Comparison of ENCODE assay signal across 8 cellular contexts in the genomic region with DNA sequence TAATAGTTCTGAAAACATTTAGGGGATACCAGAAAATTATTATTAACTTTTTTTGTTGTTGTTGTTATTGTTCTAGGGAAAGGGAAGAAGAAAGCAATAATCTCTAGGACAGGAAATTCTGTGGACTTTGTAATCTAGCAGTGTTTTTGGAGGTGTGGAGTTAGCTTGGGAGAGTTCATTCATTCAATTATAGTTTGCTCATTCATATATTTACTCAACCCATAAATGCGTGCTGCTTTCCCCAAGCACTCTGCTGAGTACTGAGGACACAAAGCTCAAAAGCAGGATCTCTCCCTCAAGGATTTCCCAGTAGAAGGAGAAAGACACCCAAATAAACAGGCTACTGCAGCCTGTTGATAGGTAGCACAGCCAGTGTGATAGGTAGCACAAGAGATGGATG.
"Had no signal": no experiment of that assay in that cellular context is flagged by ENCODE, and none has a peak within 500 bp of the region (broad histone marks: within the 10 kb centered on the region; RNA-seq: fewer than 3 reads in every experiment).

No MANE protein-coding gene starts in this region.

- H2AFZ ChIP-seq: GM23338 had no signal

- DNase-seq: H7, HCEC 1CT, HFFc6, IMR-90, KG1 had no signal

- H3K4me2 ChIP-seq: GM23338 had no signal

- FAIRE-seq: HTR-8/SVneo, K562 had no signal

- ATAC-seq: GM23338, K562 had no signal

- H3K4me3 ChIP-seq: GM23338, K562 had no signal
